Comparison of ENCODE assay signal across 9 cellular contexts in the genomic region with DNA sequence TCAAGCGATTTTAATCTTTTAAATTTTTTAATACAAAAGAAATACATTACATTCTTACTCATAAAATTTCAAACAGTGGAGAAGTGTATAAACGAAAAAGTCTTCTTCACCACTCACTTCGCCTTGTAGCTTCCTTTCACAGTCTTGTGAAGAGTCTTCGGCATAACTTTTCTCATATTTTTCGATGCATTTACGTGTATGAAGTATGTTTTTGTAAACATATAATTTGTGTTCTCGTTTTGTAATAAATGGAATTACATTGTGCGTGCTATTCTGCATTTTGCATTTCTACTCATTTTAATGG. TPM values are rescaled to one million over a fixed set of nuclear protein-coding genes. Genes with fewer than 3 reads are reported as not detected.
A peak's percentile ranks its signal among the peaks of the same experiment; 100 is the strongest.
DNase-seq lines count a peak whose midpoint lies in the region; ATAC-seq and TF ChIP-seq lines count a peak whose summit lies in the region.
"Had no signal": no experiment of that assay in that cellular context is flagged by ENCODE, and none has a peak within 500 bp of the region (broad histone marks: within the 10 kb centered on the region; RNA-seq: fewer than 3 reads in every experiment).

No MANE protein-coding gene starts in this region.

- CTCF ChIA-PET in activated CD8-positive, alpha-beta memory T cell treated with anti-CD3 and anti-CD28 coated beads, Interleukin-2, amount 10 ng/mL, durations not matched to agents 7 days and 5 days (lab: Charles Lee), result interaction anchor here (1.4 to 2.7 kb wide), 4 partner anchors 8 to 29 kb away, joined by 3 to 12 read pairs (median 6); no protein-coding TSS in a partner anchor
- CTCF ChIA-PET in PC-9 (lab: Charles Lee), result interaction anchor here (1.0 kb wide), 1 partner anchor 274 kb away, joined by 7 read pairs; no protein-coding TSS in a partner anchor

- no peaks in the 10 kb centered on the region for H3K79me2 ChIP-seq in PC-9 (ENCODE audit: low read depth)

- H3K9me3 ChIP-seq in PC-9 (ENCODE audit: insufficient read depth, low read depth), result no peaks in the 10 kb centered on the region

- no peak for ATAC-seq in activated CD8-positive, alpha-beta memory T cell treated with anti-CD3 and anti-CD28 coated beads, Interleukin-2, amount 10 ng/mL, durations not matched to agents 7 days and 5 days
- ATAC-seq in stimulated activated memory B cell treated with anti-CD40 and anti-IgM and Interleukin-4, amounts not matched to agents 10 μg/mL and 1 μg/mL and 100 μg/mL, for 72 hours, result no peak

- H3K27me3 ChIP-seq in PC-9 (ENCODE audit: insufficient read depth, low read depth), result no peaks in the 10 kb centered on the region

- intact Hi-C loops in PC-9 (cut with micrococcal nuclease; ENCODE audit: unreplicated experiment), result loop anchor here (5.0 to 10.0 kb wide), 2 partner anchors 106 to 397 kb away; no protein-coding TSS in a partner anchor

- H3K36me3 Mint-ChIP-seq in activated CD8-positive, alpha-beta memory T cell treated with anti-CD3 and anti-CD28 coated beads, Interleukin-2, amount 10 ng/mL, durations not matched to agents 7 days and 5 days, result peaks cover 58% of the 10 kb centered on the region
- peaks cover 42% of the 10 kb centered on the region for H3K36me3 Mint-ChIP-seq in stimulated activated memory B cell treated with anti-CD40 and anti-IgM and Interleukin-4, amounts not matched to agents 10 μg/mL and 1 μg/mL and 100 μg/mL, for 72 hours

- peaks cover 65% of the 10 kb centered on the region for H3K4me1 Mint-ChIP-seq in activated CD8-positive, alpha-beta memory T cell treated with anti-CD3 and anti-CD28 coated beads, Interleukin-2, amount 10 ng/mL, durations not matched to agents 7 days and 5 days
- H3K4me1 Mint-ChIP-seq in stimulated activated memory B cell treated with anti-CD40 and anti-IgM and Interleukin-4, amounts not matched to agents 10 μg/mL and 1 μg/mL and 100 μg/mL, for 72 hours, result peaks cover 75% of the 10 kb centered on the region

- H3K4me2 ChIP-seq in PC-9, result peak overlapping the region; percentile 85

- 0 out of 2 replicates have a peak, but pooled peaks cover 13% of the 10 kb centered on the region for H3F3A ChIP-seq in PC-9 (ENCODE audit: insufficient read depth, low read depth)

- H4K20me1 ChIP-seq in PC-9 (ENCODE audit: insufficient read depth), result no peaks in the 10 kb centered on the region

- TF ChIP-seq CTCF in PC-9 (conservative IDR thresholded peaks at IDR 0.05), result no peak

- H3K9me3 Mint-ChIP-seq in activated CD8-positive, alpha-beta memory T cell treated with anti-CD3 and anti-CD28 coated beads, Interleukin-2, amount 10 ng/mL, durations not matched to agents 7 days and 5 days (ENCODE audit: low read depth), result no peaks in the 10 kb centered on the region
- no peaks in the 10 kb centered on the region for H3K9me3 Mint-ChIP-seq in stimulated activated memory B cell treated with anti-CD40 and anti-IgM and Interleukin-4, amounts not matched to agents 10 μg/mL and 1 μg/mL and 100 μg/mL, for 72 hours

- peak overlapping the region; percentile 58; the same call in 1 of the 2 replicates for H3K27ac ChIP-seq in PC-9
- peak overlapping the region; percentile 75 for H3K27ac ChIP-seq in epithelial cell of prostate

- no peaks in the 10 kb centered on the region for H3K27me3 Mint-ChIP-seq in activated CD8-positive, alpha-beta memory T cell treated with anti-CD3 and anti-CD28 coated beads, Interleukin-2, amount 10 ng/mL, durations not matched to agents 7 days and 5 days
- H3K27me3 Mint-ChIP-seq in stimulated activated memory B cell treated with anti-CD40 and anti-IgM and Interleukin-4, amounts not matched to agents 10 μg/mL and 1 μg/mL and 100 μg/mL, for 72 hours, result no peaks in the 10 kb centered on the region

- peaks cover 19% of the 10 kb centered on the region; the same call in 1 of the 2 replicates for H3K4me1 ChIP-seq in PC-9 (replicated peaks; ENCODE audit: insufficient read depth)

- no TSS peak for BruUV-seq in PC-9 (replicated peaks; lab: Mats Ljungman, UMichigan)

- DNase-seq in activated CD8-positive, alpha-beta memory T cell treated with anti-CD3 and anti-CD28 coated beads, Interleukin-2, amount 10 ng/mL, durations not matched to agents 7 days and 5 days, result no peak
- DNase-seq in activated CD8-positive, alpha-beta memory T cell treated with anti-CD3 and anti-CD28 coated beads for 24 hours, result no peak
- DNase-seq in PC-9, result no peak
- no peak for DNase-seq in epithelial cell of prostate (ENCODE audit: low read depth, low spot score)
- DNase-seq in MV-4-11 (lab: John Stamatoyannopoulos, UW), result no peak
- DNase-seq in SW 1271 (lab: John Stamatoyannopoulos, UW), result no peak
- no peak for DNase-seq in NCI-H2029 treated with DMSO at 0.1 percent for 48 hours (lab: John Stamatoyannopoulos, UW)
- DNase-seq: activated CD4-positive, alpha-beta T cell treated with anti-CD3 and anti-CD28 coated beads, Interleukin-2, amount 50 U/mL, for 48 hours had no signal

- no peak overlapping the region for H2AFZ ChIP-seq in PC-9

- peak overlapping the region; percentile 86 for H3K27ac Mint-ChIP-seq in activated CD8-positive, alpha-beta memory T cell treated with anti-CD3 and anti-CD28 coated beads, Interleukin-2, amount 10 ng/mL, durations not matched to agents 7 days and 5 days
- H3K27ac Mint-ChIP-seq in stimulated activated memory B cell treated with anti-CD40 and anti-IgM and Interleukin-4, amounts not matched to agents 10 μg/mL and 1 μg/mL and 100 μg/mL, for 72 hours, result peak overlapping the region; percentile 100

- no peaks in the 10 kb centered on the region for H3K36me3 ChIP-seq in PC-9 (ENCODE audit: low read depth)

- POLR2A ChIA-PET in PC-9 (lab: Charles Lee; ENCODE audit: unreplicated experiment), result no interaction called here

- no peaks in the 10 kb centered on the region for H3K9me2 ChIP-seq in PC-9 (ENCODE audit: insufficient read depth)

- H3K4me3 ChIP-seq in PC-9, result peak overlapping the region; percentile 67; the same call in 1 of the 2 replicates

- H3K4me3 Mint-ChIP-seq in activated CD8-positive, alpha-beta memory T cell treated with anti-CD3 and anti-CD28 coated beads, Interleukin-2, amount 10 ng/mL, durations not matched to agents 7 days and 5 days, result peak overlapping the region; percentile 97
- H3K4me3 Mint-ChIP-seq in stimulated activated memory B cell treated with anti-CD40 and anti-IgM and Interleukin-4, amounts not matched to agents 10 μg/mL and 1 μg/mL and 100 μg/mL, for 72 hours, result peak overlapping the region; percentile 61

RNA-seq across cellular contexts. Expression of gene SP140L, which starts 1.1 kb away (rescaled TPM):
- 10 to 100 TPM; 61.4 to 84.4 TPM for total RNA-seq in activated CD8-positive, alpha-beta memory T cell treated with anti-CD3 and anti-CD28 coated beads, Interleukin-2, amount 10 ng/mL, durations not matched to agents 7 days and 5 days
- 15.1 and 23.6 TPM in 2 replicates for total RNA-seq in PC-9 (2021)
